Comparison of ENCODE assay signal across 10 cellular contexts in genomic region chr1:170663011-170663410, GRCh38. TPM values are rescaled to one million over a fixed set of nuclear protein-coding genes. Genes with fewer than 3 reads are reported as not detected.
DNase-seq lines count a peak whose midpoint lies in the region; ATAC-seq, FAIRE-seq and TF ChIP-seq lines count a peak whose summit lies in the region.
"Had no signal": no experiment of that assay in that cellular context is flagged by ENCODE, and none has a peak within 500 bp of the region (broad histone marks: within the 10 kb centered on the region; RNA-seq: fewer than 3 reads in every experiment).

No MANE protein-coding gene starts in this region.

- no peaks in the 10 kb centered on the region for H3K36me3 ChIP-seq in endothelial cell of umbilical vein (ENCODE audit: control insufficient read depth in 2 of 2, extremely low read depth in 1 of 2, insufficient read depth in 2 of 2, low read length in 2 of 2)
- H3K36me3 ChIP-seq in urinary bladder (ENCODE audit: insufficient read depth), result no peaks in the 10 kb centered on the region
- H3K36me3 ChIP-seq in mucosa of descending colon (ENCODE audit: low read depth), result no peaks in the 10 kb centered on the region

- no peak overlapping the region for H3K27ac ChIP-seq in endothelial cell of umbilical vein (ENCODE audit: insufficient read depth, low read depth, low read length)
- no peak overlapping the region for H3K27ac ChIP-seq in urinary bladder (ENCODE audit: low read depth)

- CTCF ChIA-PET in endothelial cell of umbilical vein (lab: Charles Lee), result no interaction called here

- peaks cover 42% of the 10 kb centered on the region for H3K4me1 Mint-ChIP-seq in mesothelial cell of epicardium

- H3K4me2 ChIP-seq in endothelial cell of umbilical vein (ENCODE audit: insufficient read depth, low read length), result peak overlapping the region; percentile 35

- no peak overlapping the region for H3K4me3 ChIP-seq in endothelial cell of umbilical vein (replicated peaks in 1 of 3; ENCODE audit: insufficient read depth in 1 of 3, low read depth in 1 of 3, low read length in 3 of 3)
- peak overlapping the region; percentile 24 for H3K4me3 ChIP-seq in urinary bladder (ENCODE audit: low read depth, low read length)
- no peak overlapping the region for H3K4me3 ChIP-seq in mucosa of descending colon

- 6% methylated on average over 3 of the region's 3 CpGs for WGBS in urinary bladder

- no peaks in the 10 kb centered on the region for H3K9me1 ChIP-seq in endothelial cell of umbilical vein (replicated peaks; ENCODE audit: control insufficient read depth, extremely low read depth, insufficient read depth, low read length)

- no peak for TF ChIP-seq POLR2A in endothelial cell of umbilical vein (IDR thresholded peaks at IDR 0.05; ENCODE audit: low read depth, low read length)

- peaks cover 17% of the 10 kb centered on the region for H3K4me1 ChIP-seq in endothelial cell of umbilical vein (ENCODE audit: control insufficient read depth, extremely low read depth, insufficient read depth, low read length)
- no peaks in the 10 kb centered on the region for H3K4me1 ChIP-seq in urinary bladder (ENCODE audit: insufficient read depth)
- H3K4me1 ChIP-seq in mucosa of descending colon (ENCODE audit: low read depth), result peaks cover 13% of the 10 kb centered on the region

- H3K79me2 ChIP-seq in endothelial cell of umbilical vein (ENCODE audit: control insufficient read depth, insufficient read depth, low read length), result no peaks in the 10 kb centered on the region

- H3K36me3 Mint-ChIP-seq in mesothelial cell of epicardium, result peaks cover 4% of the 10 kb centered on the region

- no peaks in the 10 kb centered on the region for H3K9me3 Mint-ChIP-seq in mesothelial cell of epicardium

- peak; percentile 14 for DNase-seq in NCI-H2227 (lab: John Stamatoyannopoulos, UW; ENCODE audit: unreplicated experiment)
- no peak for DNase-seq in NCI-H2227 treated with DMSO at 0.1 percent for 48 hours (lab: John Stamatoyannopoulos, UW)
- no peak for DNase-seq in endothelial cell of umbilical vein (ENCODE audit: low read depth, low spot score)
- DNase-seq in mesothelial cell of epicardium (ENCODE audit: low spot score in 2 of 2, unreplicated experiment in 2 of 2), result no peak
- no peak for DNase-seq in NCI-H2171 (lab: John Stamatoyannopoulos, UW)
- DNase-seq in mucosa of descending colon, result no peak
- DNase-seq: NCI-H510A treated with DMSO at 0.1 percent for 48 hours, posterior cingulate gyrus had no signal

- TF ChIP-seq CTCF in endothelial cell of umbilical vein (IDR thresholded peaks at IDR 0.05; ENCODE audit: extremely low read depth in 1 of 2, insufficient read depth in 1 of 2, low read depth in 1 of 2, low read length in 2 of 2), result no peak
- no peak for TF ChIP-seq CTCF in mesothelial cell of epicardium (IDR thresholded peaks at IDR 0.05; ENCODE audit: unreplicated experiment)
- TF ChIP-seq CTCF in mucosa of descending colon (IDR thresholded peaks at IDR 0.05), result no peak

- no peak overlapping the region for H3K27ac Mint-ChIP-seq in mesothelial cell of epicardium

- dilution Hi-C loops in endothelial cell of umbilical vein (cut with MboI; ENCODE audit: extremely low pct_ligation_motif_present, low sequenced_read_pairs), result no loop called here

- POLR2A ChIA-PET in endothelial cell of umbilical vein (lab: Charles Lee), result no interaction called here

- no peaks in the 10 kb centered on the region for H3K9me3 ChIP-seq in endothelial cell of umbilical vein (replicated peaks; ENCODE audit: control insufficient read depth, insufficient read depth, low read length)
- H3K9me3 ChIP-seq in mucosa of descending colon, result no peaks in the 10 kb centered on the region

- H3K27me3 Mint-ChIP-seq in mesothelial cell of epicardium (ENCODE audit: low read depth), result peaks cover 99% of the 10 kb centered on the region

- peak overlapping the region; percentile 74 for H3K4me3 Mint-ChIP-seq in mesothelial cell of epicardium

- BruUV-seq in endothelial cell of umbilical vein (replicated peaks; lab: Mats Ljungman, UMichigan), result no TSS peak

- ATAC-seq in HG03095 (IDR thresholded peaks at IDR 0.05; ENCODE audit: unreplicated experiment), result no peak
- no peak for ATAC-seq in mucosa of descending colon

- no peak for FAIRE-seq in endothelial cell of umbilical vein (lab: Jason Lieb, UNC)

- no peak overlapping the region for H3K9ac ChIP-seq in endothelial cell of umbilical vein (replicated peaks; ENCODE audit: extremely low read depth, insufficient read depth, low read length)

- no peaks in the 10 kb centered on the region for H4K20me1 ChIP-seq in endothelial cell of umbilical vein (replicated peaks; ENCODE audit: control insufficient read depth, extremely low read depth, insufficient read depth, low read length)

- H3K27me3 ChIP-seq in endothelial cell of umbilical vein (ENCODE audit: control insufficient read depth in 2 of 2, insufficient read depth in 2 of 2, low read length in 2 of 2), result peaks cover 42 to 48% of the 10 kb centered on the region in 2 experiments

- intact Hi-C loops in endothelial cell of umbilical vein (cut with micrococcal nuclease), result loop anchor here (1.0 to 10.0 kb wide), 5 partner anchors 131 to 648 kb away; partner anchors contain the start of genes GORAB and KIFAP3
- intact Hi-C loops in mucosa of descending colon (cut with DNase I, micrococcal nuclease), result no loop called here

- H2AFZ ChIP-seq in endothelial cell of umbilical vein (ENCODE audit: low read depth, low read length), result peak overlapping the region; percentile 36

TF ChIP-seq in endothelial cell of umbilical vein, 7 proteins besides CTCF, POLR2A, EP300 and RAD21:
- TF ChIP-seq JUN (IDR thresholded peaks at IDR 0.05; ENCODE audit: borderline replicate concordance, insufficient read depth, insufficient read length, low read depth) (no peak), POLR2AphosphoS5 (IDR thresholded peaks at IDR 0.05; ENCODE audit: insufficient read depth, low read depth, low read length) (no peak)

RNA-seq across cellular contexts. Expression of gene PRRX1, which starts 0.9 kb away (rescaled TPM):
- total RNA-seq in endothelial cell of umbilical vein, result not detected in 2 replicates
- polyA plus RNA-seq in endothelial cell of umbilical vein, result 0.03 TPM in 1 of 2 replicates, not detected in the other
- 0.01 TPM in 1 of 2 replicates, not detected in the other for polyA plus RNA-seq in endothelial cell of umbilical vein (2011; cell fraction: cytosol; rRNA removed)
- polyA plus RNA-seq in endothelial cell of umbilical vein (2011; cell fraction: nucleus; rRNA removed), result not detected in 2 replicates
- polyA plus RNA-seq in endothelial cell of umbilical vein (2012), result 0.40 TPM in 1 of 2 replicates, not detected in the other
- polyA minus RNA-seq in endothelial cell of umbilical vein, result not detected in 2 replicates
- polyA minus RNA-seq in endothelial cell of umbilical vein (2011; cell fraction: cytosol; rRNA and poly(A)+ RNA removed), result not detected
- not detected in 2 replicates for polyA minus RNA-seq in endothelial cell of umbilical vein (2011; cell fraction: nucleus; rRNA and poly(A)+ RNA removed)
- 8.0 to 9.7 TPM (median 8.9 TPM) in 3 replicates for total RNA-seq in mesothelial cell of epicardium
- total RNA-seq in urinary bladder, result 85.2 TPM
- polyA plus RNA-seq in urinary bladder, result 10.6 TPM
- total RNA-seq in mucosa of descending colon, result 1 to 10 TPM; 2.1 to 4.4 (median 3.9) TPM
